Comparison of ENCODE assay signal across 1 cellular context in genomic region chr22:44701824-44702478, GRCh38.
TF ChIP-seq lines count a peak whose summit lies in the region.

Gene PRR5, plus strand, starts transcription at chr22:44702204. Its CDS starts 271 bp downstream, at chr22:44702475.

TF ChIP-seq in HepG2, 621 proteins besides CTCF, POLR2A, EP300 and RAD21 (continued from another document and continues in another):
- TF ChIP-seq DDIT3 (CRISPR knock-in tag; IDR thresholded peaks at IDR 0.05) (no peak), ZNF407 (CRISPR knock-in tag; IDR thresholded peaks at IDR 0.05; ENCODE audit: not compliant biosample characterization) (no peak), KDM5A (IDR thresholded peaks at IDR 0.05; ENCODE audit: borderline replicate concordance, low read length) (no peak), GLI4 (CRISPR knock-in tag; IDR thresholded peaks at IDR 0.05; ENCODE audit: borderline replicate concordance) (no peak), ZNF850 (CRISPR knock-in tag; conservative IDR thresholded peaks at IDR 0.05) (no peak), HIC2 (CRISPR knock-in tag; IDR thresholded peaks at IDR 0.05; ENCODE audit: low read depth) (peak; percentile 55; the same call in 1 of the 2 replicates), SRSF1 (optimal IDR thresholded peaks at IDR 0.05; ENCODE audit: low read depth, low read length) (no peak), ZNF614 (CRISPR knock-in tag; IDR thresholded peaks at IDR 0.05; ENCODE audit: borderline replicate concordance) (0 out of 2 replicates have a peak, but pooled peaks have one; percentile 38), ZNF746 (CRISPR knock-in tag; IDR thresholded peaks at IDR 0.05) (0 out of 2 replicates have a peak, but pooled peaks have one; percentile 62), ZBTB21 (CRISPR knock-in tag; IDR thresholded peaks at IDR 0.05) (no peak), DNMT1 (CRISPR knock-in tag; IDR thresholded peaks at IDR 0.05) (no peak), SMARCC2 (IDR thresholded peaks at IDR 0.05) (no peak), XBP1 (CRISPR knock-in tag; IDR thresholded peaks at IDR 0.05) (no peak), MYNN (CRISPR knock-in tag; IDR thresholded peaks at IDR 0.05; ENCODE audit: low read depth) (no peak), ZNF318 (CRISPR knock-in tag; IDR thresholded peaks at IDR 0.05) (no peak), ZNF766 (CRISPR knock-in tag; IDR thresholded peaks at IDR 0.05; ENCODE audit: borderline replicate concordance) (no peak), FUBP1 (CRISPR knock-in tag; IDR thresholded peaks at IDR 0.05; ENCODE audit: borderline replicate concordance) (no peak), CREB3 (CRISPR knock-in tag; IDR thresholded peaks at IDR 0.05) (no peak), KMT2A (CRISPR knock-in tag; IDR thresholded peaks at IDR 0.05) (0 out of 2 replicates have a peak, but pooled peaks have one; percentile 29), MED13 (CRISPR knock-in tag; IDR thresholded peaks at IDR 0.05) (no peak), POLR2AphosphoS2 (IDR thresholded peaks at IDR 0.05; ENCODE audit: low read depth, low read length) (no peak), TCF7 (IDR thresholded peaks at IDR 0.05; ENCODE audit: low read depth) (no peak), ZNF253 (CRISPR knock-in tag; IDR thresholded peaks at IDR 0.05; ENCODE audit: borderline replicate concordance) (no peak), ATF6 (CRISPR knock-in tag; conservative IDR thresholded peaks at IDR 0.05) (no peak), NCOA2 (CRISPR knock-in tag; IDR thresholded peaks at IDR 0.05) (no peak), U2AF2 (IDR thresholded peaks at IDR 0.05; ENCODE audit: low read depth, low read length) (no peak), RARG (CRISPR knock-in tag; IDR thresholded peaks at IDR 0.05; ENCODE audit: low read depth) (no peak), SATB2 (CRISPR knock-in tag; IDR thresholded peaks at IDR 0.05) (no peak), EZH2 (conservative IDR thresholded peaks at IDR 0.05; ENCODE audit: low read depth, low read length) (no peak), NCOA5 (CRISPR knock-in tag; IDR thresholded peaks at IDR 0.05) (no peak), SIX4 (CRISPR knock-in tag; IDR thresholded peaks at IDR 0.05) (no peak), ISX (CRISPR knock-in tag; conservative IDR thresholded peaks at IDR 0.05) (no peak), RXRA (CRISPR knock-in tag; IDR thresholded peaks at IDR 0.05) (no peak; the same call in 1 of the 2 replicates), ZNF180 (CRISPR knock-in tag; IDR thresholded peaks at IDR 0.05; ENCODE audit: borderline replicate concordance, low read depth) (no peak), MAF1 (CRISPR knock-in tag; IDR thresholded peaks at IDR 0.05; ENCODE audit: borderline replicate concordance) (no peak)
